ENCODE assay signal across 19 cellular contexts in genomic region chr9:132898043-132898442, GRCh38. TPM values are rescaled to one million over a fixed set of nuclear protein-coding genes. Genes with fewer than 3 reads are reported as not detected.
"Had no signal": no experiment of that assay in that cellular context is flagged by ENCODE, and none has a peak within 500 bp of the region (broad histone marks: within the 10 kb centered on the region; RNA-seq: fewer than 3 reads in every experiment).

No MANE protein-coding gene starts in this region.

- H3K27me3 Mint-ChIP-seq: dendritic cell treated with granulocyte-macrophage colony-stimulating factor and Interleukin-4, amounts not matched to agents 40 ng/mL and 50 ng/mL, for 4 days; naive thymus-derived CD4-positive, alpha-beta T cell; stimulated activated memory B cell treated with anti-CD40 and anti-IgM and Interleukin-4, amounts not matched to agents 10 μg/mL and 1 μg/mL and 100 μg/mL, for 72 hours; stimulated activated naive CD8-positive, alpha-beta T cell treated with anti-CD3 and anti-CD28 coated beads, Interleukin-15, Interleukin-2, amounts not matched to agents 100 ng/mL and 50 ng/mL, for 24 hours had no signal

- H3K4me3 ChIP-seq: heart right ventricle, psoas muscle, right lobe of liver, thoracic aorta, transverse colon had no signal

- ATAC-seq: heart right ventricle; naive thymus-derived CD4-positive, alpha-beta T cell; psoas muscle; right lobe of liver; stimulated activated memory B cell treated with anti-CD40 and anti-IgM and Interleukin-4, amounts not matched to agents 10 μg/mL and 1 μg/mL and 100 μg/mL, for 72 hours had no signal

- H3K9me3 ChIP-seq: heart right ventricle, neutrophil, psoas muscle, right lobe of liver, thoracic aorta, transverse colon had no signal

- H3K27me3 ChIP-seq: heart right ventricle, neutrophil, right lobe of liver, transverse colon had no signal

- DNase-seq: endodermal cell; erythroblast; heart right ventricle; hypothalamus; kidney glomerular epithelial cell; mammary epithelial cell; naive thymus-derived CD4-positive, alpha-beta T cell; psoas muscle; retina; right lobe of liver; stimulated activated CD4-positive, alpha-beta T cell treated with anti-CD3 and anti-CD28 coated beads, Interleukin-4, amount 100 ng/mL, for 1 hour; stimulated activated CD8-positive, alpha-beta memory T cell treated with anti-CD3 and anti-CD28 coated beads, Interleukin-4, amount 100 ng/mL, for 48 hours; transverse colon had no signal

- H3K27ac ChIP-seq: psoas muscle, right lobe of liver, thoracic aorta, transverse colon had no signal

- H3K27ac Mint-ChIP-seq: endodermal cell; stimulated activated memory B cell treated with anti-CD40 and anti-IgM and Interleukin-4, amounts not matched to agents 10 μg/mL and 1 μg/mL and 100 μg/mL, for 72 hours; stimulated activated naive CD8-positive, alpha-beta T cell treated with anti-CD3 and anti-CD28 coated beads, Interleukin-15, Interleukin-2, amounts not matched to agents 100 ng/mL and 50 ng/mL, for 24 hours had no signal

- H3K4me1 ChIP-seq: psoas muscle, right lobe of liver had no signal

- H3K9me3 Mint-ChIP-seq: dendritic cell treated with granulocyte-macrophage colony-stimulating factor and Interleukin-4, amounts not matched to agents 40 ng/mL and 50 ng/mL, for 4 days; endodermal cell; naive thymus-derived CD4-positive, alpha-beta T cell; stimulated activated memory B cell treated with anti-CD40 and anti-IgM and Interleukin-4, amounts not matched to agents 10 μg/mL and 1 μg/mL and 100 μg/mL, for 72 hours; stimulated activated naive CD8-positive, alpha-beta T cell treated with anti-CD3 and anti-CD28 coated beads, Interleukin-15, Interleukin-2, amounts not matched to agents 100 ng/mL and 50 ng/mL, for 24 hours had no signal

- H3K4me3 Mint-ChIP-seq: dendritic cell treated with granulocyte-macrophage colony-stimulating factor and Interleukin-4, amounts not matched to agents 40 ng/mL and 50 ng/mL, for 4 days; endodermal cell; naive thymus-derived CD4-positive, alpha-beta T cell; stimulated activated memory B cell treated with anti-CD40 and anti-IgM and Interleukin-4, amounts not matched to agents 10 μg/mL and 1 μg/mL and 100 μg/mL, for 72 hours; stimulated activated naive CD8-positive, alpha-beta T cell treated with anti-CD3 and anti-CD28 coated beads, Interleukin-15, Interleukin-2, amounts not matched to agents 100 ng/mL and 50 ng/mL, for 24 hours had no signal

- H3K4me1 Mint-ChIP-seq: endodermal cell; stimulated activated memory B cell treated with anti-CD40 and anti-IgM and Interleukin-4, amounts not matched to agents 10 μg/mL and 1 μg/mL and 100 μg/mL, for 72 hours had no signal

RNA-seq across cellular contexts. Expression of gene AK8, which starts 20.0 kb away (rescaled TPM):
- total RNA-seq: endothelial cell of umbilical vein, psoas muscle had no signal
